8 cellular contexts compared by ENCODE assay signal in the genomic region with DNA sequence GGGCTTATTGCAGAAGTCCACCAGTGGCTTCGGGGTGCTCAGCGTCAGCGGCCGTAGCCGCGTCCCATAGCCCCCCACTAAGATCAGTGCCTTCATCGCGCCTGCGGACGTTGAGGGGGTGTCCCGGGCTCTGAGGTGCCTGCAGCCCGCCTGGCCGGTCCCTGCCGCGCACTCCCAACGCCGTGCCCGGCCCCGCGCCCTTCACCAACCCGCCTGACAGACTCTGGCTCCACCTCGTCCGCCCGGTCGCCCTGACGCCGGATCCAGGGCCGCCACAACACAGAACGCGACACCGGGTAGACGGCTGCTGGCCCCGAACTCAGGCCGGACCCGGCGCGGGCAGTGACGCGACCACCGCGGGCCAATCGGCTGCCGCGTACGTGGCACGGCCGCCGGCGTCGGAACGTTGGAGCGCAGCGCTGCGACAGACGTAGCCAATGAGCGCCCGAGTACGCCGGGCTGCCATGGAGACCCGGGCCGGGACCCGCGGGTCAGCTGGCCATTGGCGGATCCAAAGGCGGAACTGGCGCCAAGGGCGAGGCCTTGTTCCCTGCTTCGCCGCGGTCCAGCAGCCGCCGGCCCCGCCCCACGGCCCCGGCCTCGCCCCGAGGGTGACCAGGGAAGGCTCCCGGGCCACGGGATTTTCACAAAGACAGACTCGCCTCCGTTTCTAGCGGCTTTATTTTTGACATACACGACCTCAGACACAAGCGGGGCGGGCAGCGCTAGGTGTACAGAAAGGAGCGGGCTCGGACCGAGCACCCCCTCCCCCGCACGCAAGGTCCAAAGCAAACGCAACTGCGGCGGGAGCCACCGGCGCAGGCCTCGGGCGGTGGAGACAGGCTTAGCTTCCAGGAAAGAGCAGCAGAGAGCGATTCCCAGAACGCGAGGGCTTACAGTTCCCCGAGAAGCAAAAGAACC. TPM values are rescaled to one million over a fixed set of nuclear protein-coding genes. Genes with fewer than 3 reads are reported as not detected.
DNase-seq lines count a peak whose midpoint lies in the region; ATAC-seq and TF ChIP-seq lines count a peak whose summit lies in the region.

A gene (minus strand): TSS at position 321 of the 921 bp plus-strand sequence. CDS start 225 bp downstream, at position 96.

- in situ Hi-C loops in KBM-7 (cut with MboI; ENCODE audit: low pct_unique_long_range_greater_than_20kb, low sequenced_read_pairs) = no loop called here

- intact Hi-C loops in PC-9 (cut with micrococcal nuclease; ENCODE audit: unreplicated experiment) = loop anchor here (1.0 to 5.0 kb wide), 4 partner anchors 51 to 182 kb away; a partner anchor contains a TSS

- H3F3A ChIP-seq in PC-9 (ENCODE audit: insufficient read depth, low read depth) = peaks cover 15% of the 10 kb centered on the region; the same call in 1 of the 2 replicates

- TSS peak; percentile 83 for BruUV-seq in PC-9 (replicated peaks; lab: Mats Ljungman, UMichigan)

- H3K9me2 ChIP-seq in PC-9 (ENCODE audit: insufficient read depth) = no peaks in the 10 kb centered on the region

- H3K27me3 ChIP-seq in PC-9 (ENCODE audit: insufficient read depth, low read depth) = no peaks in the 10 kb centered on the region

- peaks cover 9% of the 10 kb centered on the region for H3K79me2 ChIP-seq in PC-9 (ENCODE audit: low read depth)

- H3K4me3 ChIP-seq in PC-9 = peak within 1 kb of the TSS; percentile 86

- H3K27ac ChIP-seq in PC-9 (peak within 1 kb of the TSS; percentile 78), epithelial cell of prostate (peak within 1 kb of the TSS; percentile 85)

- ATAC-seq in GM21717 (IDR thresholded peaks at IDR 0.05; ENCODE audit: unreplicated experiment) = peak; percentile 65

- no peaks in the 10 kb centered on the region for H3K36me3 ChIP-seq in PC-9 (ENCODE audit: low read depth)

- H3K4me2 ChIP-seq in PC-9 = peak within 1 kb of the TSS; percentile 93

- H3K9me3 ChIP-seq in PC-9 (ENCODE audit: insufficient read depth, low read depth) = no peaks in the 10 kb centered on the region

- DNase-seq in DMS53 (lab: John Stamatoyannopoulos, UW) (peak; percentile 94), KBM-7 (peak; percentile 96), PC-9 (peak; percentile 93 to 96), activated T-cell treated with anti-CD3 and anti-CD28 coated beads for 48 hours (ENCODE audit: low read depth) (peak; percentile 96), epithelial cell of prostate (ENCODE audit: low read depth, low spot score) (peak; percentile 79), mucosa of gallbladder (ENCODE audit: low spot score) (peak; percentile 97)
- peak; percentile 93 for DNase-seq in stimulated activated CD8-positive, alpha-beta memory T cell treated with anti-CD3 and anti-CD28 coated beads, Interleukin-4, amount 100 ng/mL, for 24 hours (ENCODE audit: low read depth)

- peak within 1 kb of the TSS; percentile 73 for H2AFZ ChIP-seq in PC-9

- peaks cover 13% of the 10 kb centered on the region; the same call in 1 of the 2 replicates for H3K4me1 ChIP-seq in PC-9 (replicated peaks; ENCODE audit: insufficient read depth)

- H4K20me1 ChIP-seq in PC-9 (ENCODE audit: insufficient read depth) = no peaks in the 10 kb centered on the region

- CTCF ChIA-PET in PC-9 (lab: Charles Lee) = no interaction called here

- TF ChIP-seq CTCF in PC-9 (conservative IDR thresholded peaks at IDR 0.05) = no peak

- POLR2A ChIA-PET in PC-9 (lab: Charles Lee; ENCODE audit: unreplicated experiment) = interaction anchor here (0.5 to 0.7 kb wide), 3 partner anchors 10 to 206 kb away, joined by 3 to 6 read pairs (median 3); a partner anchor contains a TSS

RNA-seq across cellular contexts. Expression of the gene that starts here (rescaled TPM):
- total RNA-seq in PC-9 (2021) (20.4 and 24.2 TPM in 2 replicates), mucosa of gallbladder (51.9 TPM)

Comparison
In these comparisons a context has a peak if more than half of its experiments do, and no peak if none do; other contexts are left out.
1. Peak in every context shown above with its lines: DNase-seq, ATAC-seq, H3K4me3 ChIP-seq and H3K27ac ChIP-seq.